ENCODE assay signal across 28 cellular contexts in genomic region chr17:12994341-12995074, GRCh38.
"Had no signal": no experiment of that assay in that cellular context is flagged by ENCODE, and none has a peak within 500 bp of the region (broad histone marks: within the 10 kb centered on the region; RNA-seq: fewer than 3 reads in every experiment).

No MANE protein-coding gene starts in this region.

- H3K4me3 ChIP-seq: colonic mucosa, gastrocnemius medialis, hepatocyte, neural progenitor cell, spleen, uterus had no signal

- H3K27ac Mint-ChIP-seq: activated CD4-positive, alpha-beta memory T cell treated with anti-CD3 and anti-CD28 coated beads, Interleukin-2, amount 10 ng/mL, durations not matched to agents 7 days and 5 days; activated CD4-positive, alpha-beta T cell treated with anti-CD3 and anti-CD28 coated beads, Interleukin-2, amount 10 ng/mL, durations not matched to agents 7 days and 5 days; activated naive CD4-positive, alpha-beta T cell treated with anti-CD3 and anti-CD28 coated beads, Interleukin-2, amount 50 U/mL, for 24 hours; neural progenitor cell; type B pancreatic cell; WTC11 had no signal

- H3K9me3 ChIP-seq: colonic mucosa, gastrocnemius medialis, spleen, uterus had no signal

- H3K79me2 ChIP-seq: hepatocyte had no signal

- DNase-seq: activated CD4-positive, alpha-beta memory T cell treated with anti-CD3 and anti-CD28 coated beads, Interleukin-2, amount 10 ng/mL, durations not matched to agents 7 days and 5 days; activated CD4-positive, alpha-beta T cell treated with anti-CD3 and anti-CD28 coated beads for 1 hour; activated CD4-positive, alpha-beta T cell treated with anti-CD3 and anti-CD28 coated beads, Interleukin-2, amount 10 ng/mL, durations not matched to agents 7 days and 5 days; activated CD8-positive, alpha-beta memory T cell treated with anti-CD3 and anti-CD28 coated beads, Interleukin-2, amount 50 U/mL, for 48 hours; activated gamma-delta T cell treated with Interleukin-2 at 50 U/mL for 16 hours; anterior cingulate cortex; cerebellar nuclear complex; colonic mucosa; effector CD8-positive, alpha-beta T cell; erythroblast; gastrocnemius medialis; glutamatergic neuron; left colon; naive thymus-derived CD8-positive, alpha-beta T cell; right cardiac atrium; spleen; stimulated activated CD4-positive, alpha-beta T cell treated with anti-CD3 and anti-CD28 coated beads, Interleukin-2, amount 100 ng/mL, for 48 hours; stimulated activated naive CD8-positive, alpha-beta T cell treated with anti-CD3 and anti-CD28 coated beads, Interleukin-15, amount 100 ng/mL, for 72 hours; substantia nigra; T-helper 2 cell; uterus had no signal

- H3K4me3 Mint-ChIP-seq: activated CD4-positive, alpha-beta memory T cell treated with anti-CD3 and anti-CD28 coated beads, Interleukin-2, amount 10 ng/mL, durations not matched to agents 7 days and 5 days; activated CD4-positive, alpha-beta T cell treated with anti-CD3 and anti-CD28 coated beads, Interleukin-2, amount 10 ng/mL, durations not matched to agents 7 days and 5 days; activated naive CD4-positive, alpha-beta T cell treated with anti-CD3 and anti-CD28 coated beads, Interleukin-2, amount 50 U/mL, for 24 hours; naive thymus-derived CD8-positive, alpha-beta T cell; neural progenitor cell; stimulated activated naive CD8-positive, alpha-beta T cell treated with anti-CD3 and anti-CD28 coated beads, Interleukin-15, amount 100 ng/mL, for 72 hours; type B pancreatic cell; WTC11 had no signal

- H3K27ac ChIP-seq: colonic mucosa, gastrocnemius medialis, hepatocyte, neural progenitor cell, spleen, uterus had no signal

- H3K36me3 ChIP-seq: uterus had no signal

- FAIRE-seq: bronchial epithelial cell, kidney had no signal

- ATAC-seq: gastrocnemius medialis; naive thymus-derived CD8-positive, alpha-beta T cell; right cardiac atrium; stimulated activated naive CD8-positive, alpha-beta T cell treated with anti-CD3 and anti-CD28 coated beads, Interleukin-15, amount 100 ng/mL, for 72 hours; WTC11 had no signal

- H3K27me3 Mint-ChIP-seq: activated CD4-positive, alpha-beta memory T cell treated with anti-CD3 and anti-CD28 coated beads, Interleukin-2, amount 10 ng/mL, durations not matched to agents 7 days and 5 days; activated CD4-positive, alpha-beta T cell treated with anti-CD3 and anti-CD28 coated beads, Interleukin-2, amount 10 ng/mL, durations not matched to agents 7 days and 5 days; activated naive CD4-positive, alpha-beta T cell treated with anti-CD3 and anti-CD28 coated beads, Interleukin-2, amount 50 U/mL, for 24 hours; naive thymus-derived CD8-positive, alpha-beta T cell; stimulated activated naive CD8-positive, alpha-beta T cell treated with anti-CD3 and anti-CD28 coated beads, Interleukin-15, amount 100 ng/mL, for 72 hours; type B pancreatic cell had no signal

- H3K27me3 ChIP-seq: colonic mucosa, gastrocnemius medialis, hepatocyte, neural progenitor cell, spleen, uterus had no signal

- H3K9ac ChIP-seq: neural progenitor cell had no signal

- H3K4me1 ChIP-seq: colonic mucosa, neural progenitor cell, spleen, uterus had no signal

- H3K9me3 Mint-ChIP-seq: activated CD4-positive, alpha-beta memory T cell treated with anti-CD3 and anti-CD28 coated beads, Interleukin-2, amount 10 ng/mL, durations not matched to agents 7 days and 5 days; activated CD4-positive, alpha-beta T cell treated with anti-CD3 and anti-CD28 coated beads, Interleukin-2, amount 10 ng/mL, durations not matched to agents 7 days and 5 days; activated naive CD4-positive, alpha-beta T cell treated with anti-CD3 and anti-CD28 coated beads, Interleukin-2, amount 50 U/mL, for 24 hours; neural progenitor cell; stimulated activated naive CD8-positive, alpha-beta T cell treated with anti-CD3 and anti-CD28 coated beads, Interleukin-15, amount 100 ng/mL, for 72 hours; type B pancreatic cell; WTC11 had no signal

- H3K4me2 ChIP-seq: hepatocyte, neural progenitor cell had no signal

- H2AFZ ChIP-seq: hepatocyte, neural progenitor cell had no signal

- H3K4me1 Mint-ChIP-seq: activated CD4-positive, alpha-beta memory T cell treated with anti-CD3 and anti-CD28 coated beads, Interleukin-2, amount 10 ng/mL, durations not matched to agents 7 days and 5 days; activated CD4-positive, alpha-beta T cell treated with anti-CD3 and anti-CD28 coated beads, Interleukin-2, amount 10 ng/mL, durations not matched to agents 7 days and 5 days; activated naive CD4-positive, alpha-beta T cell treated with anti-CD3 and anti-CD28 coated beads, Interleukin-2, amount 50 U/mL, for 24 hours; neural progenitor cell; stimulated activated naive CD8-positive, alpha-beta T cell treated with anti-CD3 and anti-CD28 coated beads, Interleukin-15, amount 100 ng/mL, for 72 hours; WTC11 had no signal
